In genomic region chr20:45969712-45970634, GRCh38 we compare ENCODE assay signal across 8 cellular contexts. TPM values are rescaled to one million over a fixed set of nuclear protein-coding genes. Genes with fewer than 3 reads are reported as not detected.
DNase-seq lines count a peak whose midpoint lies in the region; ATAC-seq, FAIRE-seq and TF ChIP-seq lines count a peak whose summit lies in the region.

No MANE protein-coding gene starts in this region.

- dilution Hi-C loops in mammary epithelial cell (cut with HindIII; ENCODE audit: low sequenced_read_pairs) = loop anchor here (5.0 kb wide), 2 partner anchors 37 to 87 kb away; partner anchors contain the start of gene MMP9

- CTCF ChIA-PET in OCI-LY7 (lab: Charles Lee; ENCODE audit: unreplicated experiment) = interaction anchor here (0.7 to 2.0 kb wide), 8 partner anchors 11 to 439 kb away, joined by 3 to 7 read pairs (median 4); partner anchors contain the start of gene UBE2C
- CTCF ChIA-PET in mammary epithelial cell (lab: Charles Lee; ENCODE audit: low non-redundant PET) = interaction anchor here (0.6 to 0.7 kb wide), 3 partner anchors 35 to 465 kb away, joined by 3 to 14 read pairs (median 4); no protein-coding TSS in a partner anchor

- H3K79me2 ChIP-seq in OCI-LY7 (ENCODE audit: insufficient read depth, low read depth, low read length) = peaks cover 23% of the 10 kb centered on the region
- peaks cover 36% of the 10 kb centered on the region for H3K79me2 ChIP-seq in mammary epithelial cell (ENCODE audit: insufficient read depth, low read length)

- TF ChIP-seq CTCF in D721Med (IDR thresholded peaks at IDR 0.05; ENCODE audit: insufficient read depth, missing control alignments) (peak; percentile 69), OCI-LY7 (conservative IDR thresholded peaks at IDR 0.05; ENCODE audit: low read length) (peak; percentile 87), mammary epithelial cell (conservative IDR thresholded peaks at IDR 0.05 in 1 of 2, IDR thresholded peaks at IDR 0.05 in 1 of 2; ENCODE audit: extremely low read depth in 1 of 2, insufficient read depth in 1 of 2, low read depth in 1 of 2, low read length in 2 of 2) (peak; percentile 61 to 70)

- intact Hi-C loops in OCI-LY7 (cut with micrococcal nuclease; ENCODE audit: unreplicated experiment) (loop anchor here (5.0 kb wide), 5 partner anchors 52 to 717 kb away; partner anchors contain the start of genes PIGT, TP53RK and UBE2C), mammary epithelial cell (cut with micrococcal nuclease) (loop anchor here (5.0 kb wide), 2 partner anchors 78 to 117 kb away; partner anchors contain the start of genes CTSA, NCOA5 and NEURL2)

- H3K27ac ChIP-seq in OCI-LY7 (ENCODE audit: low read depth, low read length, poor library complexity, severe bottlenecking) (peak overlapping the region; percentile 94), mammary epithelial cell (ENCODE audit: insufficient read depth, low read depth, low read length) (peak overlapping the region; percentile 100)

- DNase-seq in D721Med (ENCODE audit: insufficient read length, low spot score) (peak; percentile 49), HTR-8/SVneo (ENCODE audit: insufficient read length, low spot score) (peak; percentile 84), OCI-LY7 (ENCODE audit: low spot score) (peak; percentile 55), mammary epithelial cell (peak; percentile 50), left kidney (ENCODE audit: low read depth, low spot score) (peak; percentile 65), superior temporal gyrus (ENCODE audit: extremely low spot score) (peak; percentile 72), GM12892 (ENCODE audit: insufficient read length) (no peak)

- FAIRE-seq in D721Med (lab: Jason Lieb, UNC) = no peak
- no peak for FAIRE-seq in HTR-8/SVneo (lab: Jason Lieb, UNC)
- no peak for FAIRE-seq in GM12892 (lab: Jason Lieb, UNC)

- peak overlapping the region; percentile 94 for H3K4me3 ChIP-seq in OCI-LY7 (ENCODE audit: low read depth, low read length, poor library complexity, severe bottlenecking)
- peak overlapping the region; percentile 89 to 93 (median 90) for H3K4me3 ChIP-seq in mammary epithelial cell (replicated peaks in 1 of 3; ENCODE audit: insufficient read depth in 1 of 3, low read depth in 2 of 3, low read length in 3 of 3)

- H3K4me1 ChIP-seq in OCI-LY7 (ENCODE audit: insufficient read depth, low read length, poor library complexity, severe bottlenecking) = peaks cover 23% of the 10 kb centered on the region
- H3K4me1 ChIP-seq in mammary epithelial cell (ENCODE audit: insufficient read depth, low read length) = peaks cover 24% of the 10 kb centered on the region

- no peak for ATAC-seq in HG02840 (IDR thresholded peaks at IDR 0.05; ENCODE audit: low FRiP score, unreplicated experiment)

- no peaks in the 10 kb centered on the region for H3K9me2 ChIP-seq in OCI-LY7 (ENCODE audit: insufficient read depth, low read length)

- peak overlapping the region; percentile 100 for H3K9ac ChIP-seq in mammary epithelial cell (ENCODE audit: insufficient read depth, low read length)

- H2AFZ ChIP-seq in OCI-LY7 (ENCODE audit: low read length) = peak overlapping the region; percentile 41; the same call in 1 of the 2 replicates
- H2AFZ ChIP-seq in mammary epithelial cell (ENCODE audit: low read depth, low read length) = peak overlapping the region; percentile 14

- WGBS in mammary epithelial cell (ENCODE audit: low coverage, missing lambda C conversion rate) = 40% methylated on average over 6 of the region's 6 CpGs

- no peaks in the 10 kb centered on the region for H3K27me3 ChIP-seq in mammary epithelial cell (ENCODE audit: insufficient read depth, low read length)

- BruUV-seq in OCI-LY7 (replicated peaks; lab: Mats Ljungman, UMichigan) = no TSS peak
- BruUV-seq in mammary epithelial cell (replicated peaks; lab: Mats Ljungman, UMichigan) = no TSS peak

- H3K9me3 ChIP-seq in OCI-LY7 (ENCODE audit: low read length) = no peaks in the 10 kb centered on the region
- no peaks in the 10 kb centered on the region for H3K9me3 ChIP-seq in mammary epithelial cell (replicated peaks; ENCODE audit: insufficient read depth, low read length)

- POLR2A ChIA-PET in OCI-LY7 (lab: Charles Lee) = interaction anchor here (0.5 to 2.2 kb wide), 11 partner anchors 9 to 438 kb away, joined by 3 to 11 read pairs (median 4); partner anchors contain the start of genes CTSA, NEURL2 and PCIF1

- in situ Hi-C loops in mammary epithelial cell (cut with MboI; ENCODE audit: low sequenced_read_pairs in 2 of 2) = no loop called here

- TF ChIP-seq POLR2A in GM12892 (IDR thresholded peaks at IDR 0.05; ENCODE audit: low read depth, low read length) = no peak

- H3K4me2 ChIP-seq in OCI-LY7 (ENCODE audit: low read length) = peak overlapping the region; percentile 86
- peak overlapping the region; percentile 89 for H3K4me2 ChIP-seq in mammary epithelial cell (ENCODE audit: insufficient read depth, low read depth, low read length)

- H4K20me1 ChIP-seq in OCI-LY7 (ENCODE audit: insufficient read depth, low read length) (no peaks in the 10 kb centered on the region), mammary epithelial cell (ENCODE audit: insufficient read depth, low read length) (no peaks in the 10 kb centered on the region)

- H3K36me3 ChIP-seq in OCI-LY7 (ENCODE audit: insufficient read depth, low read length) (peaks cover 44% of the 10 kb centered on the region), mammary epithelial cell (ENCODE audit: insufficient read depth, low read length) (peaks cover 12% of the 10 kb centered on the region)

RNA-seq across cellular contexts. Expression of gene ZNF335, which starts 2.0 kb away (rescaled TPM):
- total RNA-seq in OCI-LY7 (2014; rRNA removed; shearing (Covaris generic)) = 15.0 and 21.0 TPM in 2 replicates
- 28.4 and 30.5 TPM in 2 replicates for total RNA-seq in OCI-LY7 (2022)
- 10 to 100 TPM; 13.8 to 21.7 TPM for total RNA-seq in mammary epithelial cell
- 10.5 TPM for polyA plus RNA-seq in mammary epithelial cell
- polyA minus RNA-seq in mammary epithelial cell = 32.9 TPM
- 10.0 TPM for polyA plus RNA-seq in GM12892 (2012; ENCODE audit: missing spikeins)

RNA-seq across cellular contexts. Expression of gene PCIF1, which starts 35.5 kb away (rescaled TPM):
- total RNA-seq in OCI-LY7 (2014; rRNA removed; shearing (Covaris generic)) = 16.7 and 21.2 TPM in 2 replicates
- 40.6 and 50.3 TPM in 2 replicates for total RNA-seq in OCI-LY7 (2022)
- total RNA-seq in mammary epithelial cell = 10 to 100 TPM; 12.7 to 18.9 TPM
- 12.7 TPM for polyA plus RNA-seq in mammary epithelial cell
- polyA minus RNA-seq in mammary epithelial cell = 17.8 TPM
- 18.1 TPM for polyA plus RNA-seq in GM12892 (2012; ENCODE audit: missing spikeins)

RNA-seq across cellular contexts. Expression of gene MMP9, which starts 38.7 kb away (rescaled TPM):
- total RNA-seq in OCI-LY7 (2014; rRNA removed; shearing (Covaris generic)) = not detected in 2 replicates
- total RNA-seq in OCI-LY7 (2022) (not detected in 2 replicates), mammary epithelial cell (1 to 10 TPM in 1 of 2 donors, not detected in 1; 4.3 TPM)
- 1.1 TPM for polyA plus RNA-seq in mammary epithelial cell
- not detected for polyA minus RNA-seq in mammary epithelial cell
- polyA plus RNA-seq in GM12892 (2012; ENCODE audit: missing spikeins) = 0.15 TPM

RNA-seq across cellular contexts. Expression of gene PLTP, which starts 58.0 kb away (rescaled TPM):
- total RNA-seq in OCI-LY7 (2014; rRNA removed; shearing (Covaris generic)) = 14.3 and 17.1 TPM in 2 replicates
- total RNA-seq in OCI-LY7 (2022) (12.7 and 15.8 TPM in 2 replicates), mammary epithelial cell (10 to 100 TPM in 1 of 2 donors, 1 to 10 TPM in 1; 7.2 to 17.7 TPM)
- 6.7 TPM for polyA plus RNA-seq in mammary epithelial cell
- polyA minus RNA-seq in mammary epithelial cell = 1.4 TPM
- polyA plus RNA-seq in GM12892 (2012; ENCODE audit: missing spikeins) = 12.6 TPM

RNA-seq across cellular contexts. Expression of gene SLC12A5, which starts 59.0 kb away (rescaled TPM):
- 0.18 and 3.8 TPM in 2 replicates for total RNA-seq in OCI-LY7 (2014; rRNA removed; shearing (Covaris generic))
- total RNA-seq in OCI-LY7 (2022) (10.3 and 11.0 TPM in 2 replicates), mammary epithelial cell (1 to 10 TPM in 1 of 2 donors, not detected in 1; 1.5 TPM)
- 0.94 TPM for polyA plus RNA-seq in mammary epithelial cell
- 11.3 TPM for polyA minus RNA-seq in mammary epithelial cell
- 2.3 TPM for polyA plus RNA-seq in GM12892 (2012; ENCODE audit: missing spikeins)
